ENCODE assay signal across 27 cellular contexts in the genomic region with DNA sequence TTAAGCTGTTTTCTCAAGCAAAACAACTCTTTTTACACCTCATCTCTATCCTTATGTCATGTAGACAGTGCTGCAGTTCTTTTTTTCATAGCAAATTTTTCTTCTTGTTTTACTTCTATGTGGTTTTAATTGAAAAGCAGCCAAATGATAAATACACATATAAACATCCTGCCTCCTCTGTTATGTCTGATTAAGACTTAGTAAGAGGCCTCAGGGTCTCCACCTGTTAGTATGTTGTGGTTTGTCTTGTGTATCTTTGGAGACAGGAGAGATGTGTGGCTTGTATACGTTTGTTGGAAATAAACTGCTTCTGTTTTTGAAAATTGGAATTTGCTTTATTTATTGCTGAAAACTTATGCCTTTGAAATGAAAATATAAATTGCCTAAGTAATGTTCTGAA.
"Had no signal": no experiment of that assay in that cellular context is flagged by ENCODE, and none has a peak within 500 bp of the region (broad histone marks: within the 10 kb centered on the region; RNA-seq: fewer than 3 reads in every experiment).

No MANE protein-coding gene starts in this region.

- H3K9ac ChIP-seq: KMS-11, SK-N-SH had no signal

- H3K27ac ChIP-seq: brain microvascular endothelial cell, KMS-11, SJSA1 had no signal

- H3K27me3 ChIP-seq: brain microvascular endothelial cell, SJSA1 had no signal

- H3K36me3 ChIP-seq: brain microvascular endothelial cell, SJSA1 had no signal

- ATAC-seq: activated CD8-positive, alpha-beta T cell treated with anti-CD3 and anti-CD28 coated beads for 36 hours; activated T-cell treated with anti-CD3 and anti-CD28 coated beads, Interleukin-2, amount 50 U/mL, for 72 hours; activated T-helper 17 cell treated with anti-CD3 and anti-CD28 coated beads, Interleukin-2, amount 50 U/mL, for 72 hours had no signal

- H3K9me3 ChIP-seq: SJSA1, SK-N-SH had no signal

- H3K4me3 ChIP-seq: SJSA1 had no signal

- DNase-seq: activated CD4-positive, alpha-beta T cell treated with anti-CD3 and anti-CD28 coated beads, Interleukin-2, amount 10 ng/mL, durations not matched to agents 24 days and 14 days; activated CD4-positive, alpha-beta T cell treated with anti-CD3 and anti-CD28 coated beads, Interleukin-2, amount 50 U/mL, for 4 hours; activated CD8-positive, alpha-beta T cell treated with anti-CD3 and anti-CD28 coated beads for 36 hours; activated effector memory CD4-positive, alpha-beta T cell treated with anti-CD3 and anti-CD28 coated beads, Interleukin-2, amount 50 U/mL, for 16 hours; activated naive CD4-positive, alpha-beta T cell; activated naive CD4-positive, alpha-beta T cell treated with anti-CD3 and anti-CD28 coated beads, Interleukin-2, amount 50 U/mL, for 16 hours; activated naive CD8-positive, alpha-beta T cell treated with anti-CD3 and anti-CD28 coated beads for 36 hours; activated T-cell treated with anti-CD3 and anti-CD28 coated beads, Interleukin-2, amount 50 U/mL, for 1 hour; activated T-cell treated with anti-CD3 and anti-CD28 coated beads, Interleukin-2, amount 50 U/mL, for 72 hours; amniotic stem cell; aorta; brain microvascular endothelial cell; NCI-H1105 treated with DMSO at 0.1 percent for 48 hours; NCI-H1436; NCI-H1694; NCI-H1930; NCI-H345; NCI-H510A; NCI-H526; NCI-H748 treated with DMSO at 0.1 percent for 48 hours; NK-92 treated with Interleukin-12 subunit alpha and Interleukin-12 subunit beta, amount 100 ng/mL, for 24 hours; RPMI8226; SHP77 treated with DMSO at 0.1 percent for 48 hours; SK-N-SH had no signal

- H3K4me1 ChIP-seq: SJSA1 had no signal

- H3K4me2 ChIP-seq: KMS-11, SK-N-SH had no signal
